In the genomic region with DNA sequence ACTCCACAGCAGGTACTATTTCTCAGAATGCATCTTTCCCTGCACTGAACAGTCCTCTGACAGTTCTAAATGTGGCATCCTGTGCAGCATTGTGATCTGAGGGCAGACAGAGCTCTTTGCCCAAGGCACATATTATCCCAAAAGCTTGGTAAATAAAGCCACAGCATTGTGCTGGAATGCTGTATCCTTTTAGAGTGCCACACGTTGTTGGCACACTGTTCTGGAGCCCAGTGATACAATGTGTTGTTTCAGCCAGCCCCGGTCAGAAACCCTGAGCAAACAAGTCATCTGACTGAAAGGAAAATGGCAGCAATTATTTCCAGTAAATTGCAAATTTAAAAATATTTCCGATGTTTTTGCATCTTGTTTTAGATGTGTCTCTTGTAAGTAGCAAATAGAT, we compare ENCODE assay signal across 20 cellular contexts. TPM values are rescaled to one million over a fixed set of nuclear protein-coding genes. Genes with fewer than 3 reads are reported as not detected.
DNase-seq lines count a peak whose midpoint lies in the region; ATAC-seq and TF ChIP-seq lines count a peak whose summit lies in the region.
"Had no signal": no experiment of that assay in that cellular context is flagged by ENCODE, and none has a peak within 500 bp of the region (broad histone marks: within the 10 kb centered on the region; RNA-seq: fewer than 3 reads in every experiment).

No MANE protein-coding gene starts in this region.

- no peak for ATAC-seq in GM21526 (IDR thresholded peaks at IDR 0.05; ENCODE audit: low FRiP score, unreplicated experiment)
- ATAC-seq: activated CD8-positive, alpha-beta memory T cell treated with anti-CD3 and anti-CD28 coated beads, Interleukin-2, amount 10 ng/mL, durations not matched to agents 7 days and 5 days; gastrocnemius medialis; sciatic nerve had no signal

- TF ChIP-seq CTCF in esophagus muscularis mucosa (IDR thresholded peaks at IDR 0.05) = no peak
- no peak for TF ChIP-seq CTCF in spleen (IDR thresholded peaks at IDR 0.05 in 8 of 11, conservative IDR thresholded peaks at IDR 0.05 in 3 of 11)

- H3K27ac ChIP-seq in esophagus muscularis mucosa (replicated peaks in 1 of 4) (peak overlapping the region; percentile 61 to 78 (median 70)), spleen (no peak overlapping the region)
- H3K27ac ChIP-seq: epithelial cell of prostate, gastrocnemius medialis, ovary had no signal

- 81% methylated on average over 3 of the region's 3 CpGs for WGBS in esophagus muscularis mucosa
- 78 to 92% (median 89%) methylated on average over 3 of the region's 3 CpGs for WGBS in spleen, 5 donors

- no peak for TF ChIP-seq EP300 in esophagus muscularis mucosa (IDR thresholded peaks at IDR 0.05)

- H3K36me3 ChIP-seq in esophagus muscularis mucosa (no peaks in the 10 kb centered on the region), spleen (no peaks in the 10 kb centered on the region)
- H3K36me3 ChIP-seq: gastrocnemius medialis, HAP-1, ovary had no signal

- TF ChIP-seq POLR2A in esophagus muscularis mucosa (IDR thresholded peaks at IDR 0.05; ENCODE audit: low read depth) (no peak), spleen (IDR thresholded peaks at IDR 0.05) (no peak)

- H3K27me3 ChIP-seq in esophagus muscularis mucosa = no peaks in the 10 kb centered on the region
- no peaks in the 10 kb centered on the region for H3K27me3 ChIP-seq in spleen (replicated peaks in 1 of 7)
- H3K27me3 ChIP-seq: gastrocnemius medialis, ovary had no signal

- peak; percentile 55 for DNase-seq in EH (ENCODE audit: low read depth)
- DNase-seq in NCI-H69 (lab: John Stamatoyannopoulos, UW) = peak; percentile 69
- no peak for DNase-seq in esophagus muscularis mucosa (ENCODE audit: extremely low spot score)
- DNase-seq in midbrain (lab: John Stamatoyannopoulos, UW) = peak; percentile 2
- DNase-seq in mesenteric fat pad (ENCODE audit: low spot score) = no peak
- DNase-seq in spleen = no peak
- DNase-seq: activated CD4-positive, alpha-beta T cell treated with anti-CD3 and anti-CD28 coated beads for 48 hours; activated CD8-positive, alpha-beta memory T cell treated with anti-CD3 and anti-CD28 coated beads, Interleukin-2, amount 10 ng/mL, durations not matched to agents 7 days and 5 days; activated naive CD4-positive, alpha-beta T cell treated with anti-CD3 and anti-CD28 coated beads, Interleukin-2, amount 10 ng/mL, durations not matched to agents 7 days and 5 days; gastrocnemius medialis; MM.1S; NCI-H1436 treated with DMSO at 0.1 percent for 48 hours; NCI-H2171; NCI-H524; ovary; T-helper 1 cell had no signal

- H3K4me3 ChIP-seq in esophagus muscularis mucosa (no peak overlapping the region), spleen (no peak overlapping the region)
- H3K4me3 ChIP-seq: gastrocnemius medialis, HAP-1, ovary had no signal

- intact Hi-C loops in esophagus muscularis mucosa (cut with DNase I) (no loop called here), spleen (cut with DNase I; ENCODE audit: low total_unique reads) (no loop called here)

- H3K4me1 ChIP-seq in esophagus muscularis mucosa = peaks cover 17 to 36% (median 30%) of the 10 kb centered on the region in 4 donors
- H3K4me1 ChIP-seq in spleen = peaks cover 0 to 6% (median 4%) of the 10 kb centered on the region in 6 donors
- H3K4me1 ChIP-seq: gastrocnemius medialis, HAP-1 had no signal

- peaks cover 0 to 2% (median 0%) of the 10 kb centered on the region in 4 donors for H3K9me3 ChIP-seq in esophagus muscularis mucosa
- peaks cover 0 to 4% (median 1%) of the 10 kb centered on the region in 8 donors for H3K9me3 ChIP-seq in spleen
- H3K9me3 ChIP-seq: gastrocnemius medialis, HAP-1, ovary had no signal

RNA-seq across cellular contexts. Expression of a gene that starts 45.4 kb away (rescaled TPM):
- total RNA-seq in esophagus muscularis mucosa (1,000 to 10,000 TPM in 1 of 4 donors, 10 to 100 TPM in 3; 51.2 to 1,009 (median 95.4) TPM), mesenteric fat pad (1,079 TPM), spleen (1,000 to 10,000 TPM in 1 of 7 donors, 100 to 1,000 TPM in 6; 240 to 1,259 (median 449) TPM)
- polyA plus RNA-seq in spleen = 10 to 100 TPM; 24.7 to 63.0 (median 25.0) TPM

Comparison
In these comparisons a context has a peak if more than half of its experiments do, and no peak if none do; other contexts are left out.
1. DNase-seq: peak in EH (single experiment), NCI-H69 (single experiment) and midbrain (single experiment); none in esophagus muscularis mucosa (single experiment), mesenteric fat pad (single experiment) and spleen (single experiment).
2. H3K27ac ChIP-seq: peak in esophagus muscularis mucosa (4 of 4); none in spleen (0 of 8).